Comparison of ENCODE assay signal across 9 cellular contexts in genomic region chr12:4355843-4356327, GRCh38. TPM values are rescaled to one million over a fixed set of nuclear protein-coding genes. Genes with fewer than 3 reads are reported as not detected.
DNase-seq lines count a peak whose midpoint lies in the region; ATAC-seq and TF ChIP-seq lines count a peak whose summit lies in the region.
"Had no signal": no experiment of that assay in that cellular context is flagged by ENCODE, and none has a peak within 500 bp of the region (broad histone marks: within the 10 kb centered on the region; RNA-seq: fewer than 3 reads in every experiment).

No MANE protein-coding gene starts in this region.

- peaks cover 7% of the 10 kb centered on the region for H3K36me3 Mint-ChIP-seq in activated naive CD8-positive, alpha-beta T cell treated with anti-CD3 and anti-CD28 coated beads, Interleukin-2, amount 10 ng/mL, durations not matched to agents 7 days and 5 days

- no peaks in the 10 kb centered on the region for H3K9me3 Mint-ChIP-seq in activated naive CD8-positive, alpha-beta T cell treated with anti-CD3 and anti-CD28 coated beads, Interleukin-2, amount 10 ng/mL, durations not matched to agents 7 days and 5 days

- H3K9me3 ChIP-seq in Peyer's patch, result no peaks in the 10 kb centered on the region
- H3K9me3 ChIP-seq: thoracic aorta had no signal

- H3K4me3 Mint-ChIP-seq in activated naive CD8-positive, alpha-beta T cell treated with anti-CD3 and anti-CD28 coated beads, Interleukin-2, amount 10 ng/mL, durations not matched to agents 7 days and 5 days, result no peak overlapping the region

- H3K27ac ChIP-seq in Peyer's patch, result no peak overlapping the region
- H3K27ac ChIP-seq: thoracic aorta had no signal

- H3K4me1 Mint-ChIP-seq in activated naive CD8-positive, alpha-beta T cell treated with anti-CD3 and anti-CD28 coated beads, Interleukin-2, amount 10 ng/mL, durations not matched to agents 7 days and 5 days, result peaks cover 10% of the 10 kb centered on the region

- intact Hi-C loops in Right ventricle myocardium superior (cut with DNase I), result loop anchor here (10.0 kb wide), 1 partner anchor 169 kb away; no protein-coding TSS in a partner anchor
- intact Hi-C loops in left ventricle myocardium superior (cut with micrococcal nuclease), result no loop called here

- peak in 3 of 6 experiments; percentile 12 to 33 (median 32) for TF ChIP-seq CTCF in Peyer's patch (IDR thresholded peaks at IDR 0.05)

- no peaks in the 10 kb centered on the region for H3K27me3 ChIP-seq in Peyer's patch

- peak; percentile 33 for ATAC-seq in Right ventricle myocardium superior (ENCODE audit: poor library complexity)
- ATAC-seq in left ventricle myocardium superior, result no peak
- peak; percentile 54 for ATAC-seq in activated naive CD8-positive, alpha-beta T cell treated with anti-CD3 and anti-CD28 coated beads, Interleukin-2, amount 10 ng/mL, durations not matched to agents 7 days and 5 days (ENCODE audit: low read depth)
- no peak for ATAC-seq in HG02798 (IDR thresholded peaks at IDR 0.05; ENCODE audit: poor library complexity, unreplicated experiment)

- H3K4me1 ChIP-seq in Peyer's patch, result no peaks in the 10 kb centered on the region

- H3K36me3 ChIP-seq in Peyer's patch, result peaks cover 0 to 12% (median 0%) of the 10 kb centered on the region in 3 donors

- POLR2A ChIA-PET in activated naive CD8-positive, alpha-beta T cell treated with anti-CD3 and anti-CD28 coated beads, Interleukin-2, amount 10 ng/mL, durations not matched to agents 7 days and 5 days (lab: Charles Lee), result no interaction called here

- H3K27ac Mint-ChIP-seq in activated naive CD8-positive, alpha-beta T cell treated with anti-CD3 and anti-CD28 coated beads, Interleukin-2, amount 10 ng/mL, durations not matched to agents 7 days and 5 days, result no peak overlapping the region

- no peak overlapping the region for H3K4me3 ChIP-seq in Peyer's patch
- H3K4me3 ChIP-seq: thoracic aorta had no signal

- no peaks in the 10 kb centered on the region for H3K27me3 Mint-ChIP-seq in activated naive CD8-positive, alpha-beta T cell treated with anti-CD3 and anti-CD28 coated beads, Interleukin-2, amount 10 ng/mL, durations not matched to agents 7 days and 5 days

- DNase-seq in Right ventricle myocardium superior (no peak), left ventricle myocardium superior (no peak), Peyer's patch (peak in 2 of 3 donors; percentile 51 to 62), lung microvascular endothelial cell (ENCODE audit: low read depth in 2 of 2) (peak; percentile 38 to 40), LoVo (ENCODE audit: low spot score) (no peak), NCI-H446 (lab: John Stamatoyannopoulos, UW) (no peak)
- peak; percentile 73 for DNase-seq in activated naive CD8-positive, alpha-beta T cell treated with anti-CD3 and anti-CD28 coated beads, Interleukin-2, amount 10 ng/mL, durations not matched to agents 7 days and 5 days

- TF ChIP-seq POLR2A in Peyer's patch (IDR thresholded peaks at IDR 0.05), result no peak

RNA-seq across cellular contexts. Expression of gene FGF23, which starts 23.6 kb away (rescaled TPM):
- total RNA-seq in Right ventricle myocardium superior, result not detected
- not detected for total RNA-seq in left ventricle myocardium superior
- total RNA-seq in Peyer's patch, result not detected
- total RNA-seq in activated naive CD8-positive, alpha-beta T cell treated with anti-CD3 and anti-CD28 coated beads, Interleukin-2, amount 10 ng/mL, durations not matched to agents 7 days and 5 days, result not detected
- total RNA-seq in lung microvascular endothelial cell, result not detected in 2 replicates
- total RNA-seq: thoracic aorta had no signal

RNA-seq across cellular contexts. Expression of gene TIGAR, which starts 34.9 kb away (rescaled TPM):
- 13.6 TPM for total RNA-seq in Right ventricle myocardium superior
- total RNA-seq in left ventricle myocardium superior, result 14.4 TPM
- 1 to 10 TPM; 1.7 to 8.0 (median 3.0) TPM for total RNA-seq in Peyer's patch
- 10 to 100 TPM in 1 of 2 experiments, 1 to 10 TPM in 1; 9.7 to 11.4 TPM for total RNA-seq in activated naive CD8-positive, alpha-beta T cell treated with anti-CD3 and anti-CD28 coated beads, Interleukin-2, amount 10 ng/mL, durations not matched to agents 7 days and 5 days
- total RNA-seq in lung microvascular endothelial cell, result 8.3 and 14.8 TPM in 2 replicates

Comparison
In these comparisons a context has a peak if more than half of its experiments do, and no peak if none do; other contexts are left out.
1. ATAC-seq: peak in Right ventricle myocardium superior (single experiment) and activated naive CD8-positive, alpha-beta T cell treated with anti-CD3 and anti-CD28 coated beads, Interleukin-2, amount 10 ng/mL, durations not matched to agents 7 days and 5 days (single experiment); none in left ventricle myocardium superior (single experiment) and HG02798 (single experiment).
2. DNase-seq: peak in Peyer's patch (2 of 3), activated naive CD8-positive, alpha-beta T cell treated with anti-CD3 and anti-CD28 coated beads, Interleukin-2, amount 10 ng/mL, durations not matched to agents 7 days and 5 days (single experiment) and lung microvascular endothelial cell (2 of 2); none in Right ventricle myocardium superior (single experiment), left ventricle myocardium superior (single experiment), LoVo (single experiment) and NCI-H446 (0 of 2).